In genomic region chr3:135513106-135514063, GRCh38 we compare ENCODE assay signal across 11 cellular contexts.
DNase-seq lines count a peak whose midpoint lies in the region; ATAC-seq and TF ChIP-seq lines count a peak whose summit lies in the region.
"Had no signal": no experiment of that assay in that cellular context is flagged by ENCODE, and none has a peak within 500 bp of the region (broad histone marks: within the 10 kb centered on the region; RNA-seq: fewer than 3 reads in every experiment).

No MANE protein-coding gene starts in this region.

- no peaks in the 10 kb centered on the region for H3K79me2 ChIP-seq in KMS-11 (ENCODE audit: insufficient read depth, low read depth)

- peaks cover 18% of the 10 kb centered on the region; the same call in 1 of the 2 replicates for H3K4me1 Mint-ChIP-seq in WTC11
- no peaks in the 10 kb centered on the region for H3K4me1 Mint-ChIP-seq in activated T-helper 2 cell treated with anti-CD3 and anti-CD28 coated beads, Interferon-gamma antibody, Interleukin-2, Interleukin-4, amounts not matched to agents 10 μg/mL and 5 μg/mL and 100 μg/mL, durations not matched to agents 14 hours and 24 hours and 36 hours (ENCODE audit: low read depth)
- H3K4me1 Mint-ChIP-seq: activated naive CD8-positive, alpha-beta T cell treated with anti-CD3 and anti-CD28 coated beads, Interleukin-2, amount 10 ng/mL, durations not matched to agents 7 days and 5 days had no signal

- no peaks in the 10 kb centered on the region; the same call in 1 of the 2 replicates for H3K27me3 Mint-ChIP-seq in WTC11 (ENCODE audit: low read depth)
- no peaks in the 10 kb centered on the region for H3K27me3 Mint-ChIP-seq in activated T-helper 2 cell treated with anti-CD3 and anti-CD28 coated beads, Interferon-gamma antibody, Interleukin-2, Interleukin-4, amounts not matched to agents 10 μg/mL and 5 μg/mL and 100 μg/mL, durations not matched to agents 14 hours and 24 hours and 36 hours (ENCODE audit: low read depth)

- no peak overlapping the region; the same call in 1 of the 2 replicates for H3K9ac ChIP-seq in KMS-11

- H3K36me3 Mint-ChIP-seq in WTC11: peaks cover 5% of the 10 kb centered on the region
- no peaks in the 10 kb centered on the region for H3K36me3 Mint-ChIP-seq in activated T-helper 2 cell treated with anti-CD3 and anti-CD28 coated beads, Interferon-gamma antibody, Interleukin-2, Interleukin-4, amounts not matched to agents 10 μg/mL and 5 μg/mL and 100 μg/mL, durations not matched to agents 14 hours and 24 hours and 36 hours (ENCODE audit: low read depth)
- H3K36me3 Mint-ChIP-seq: activated naive CD8-positive, alpha-beta T cell treated with anti-CD3 and anti-CD28 coated beads, Interleukin-2, amount 10 ng/mL, durations not matched to agents 7 days and 5 days had no signal

- no peaks in the 10 kb centered on the region for H3K36me3 ChIP-seq in KMS-11 (ENCODE audit: insufficient read depth)
- H3K36me3 ChIP-seq: neutrophil had no signal

- no peak overlapping the region for H3K4me3 ChIP-seq in KMS-11 (IDR thresholded peaks at IDR 0.05; ENCODE audit: insufficient read depth, low read depth, low read length)

- no peak overlapping the region for H3K27ac Mint-ChIP-seq in WTC11
- no peak overlapping the region for H3K27ac Mint-ChIP-seq in activated T-helper 2 cell treated with anti-CD3 and anti-CD28 coated beads, Interferon-gamma antibody, Interleukin-2, Interleukin-4, amounts not matched to agents 10 μg/mL and 5 μg/mL and 100 μg/mL, durations not matched to agents 14 hours and 24 hours and 36 hours
- H3K27ac Mint-ChIP-seq: activated naive CD8-positive, alpha-beta T cell treated with anti-CD3 and anti-CD28 coated beads, Interleukin-2, amount 10 ng/mL, durations not matched to agents 7 days and 5 days had no signal

- H2AFZ ChIP-seq in KMS-11 (ENCODE audit: low read depth): peak overlapping the region; percentile 55

- peaks cover 10% of the 10 kb centered on the region for H3K4me1 ChIP-seq in KMS-11 (ENCODE audit: low read depth, poor library complexity, severe bottlenecking)

- H3K27ac ChIP-seq in KMS-11: peak overlapping the region; percentile 45; the same call in 1 of the 2 replicates
- H3K27ac ChIP-seq: neutrophil had no signal

- peaks cover 21% of the 10 kb centered on the region for H3K9me3 Mint-ChIP-seq in WTC11
- H3K9me3 Mint-ChIP-seq in activated T-helper 2 cell treated with anti-CD3 and anti-CD28 coated beads, Interferon-gamma antibody, Interleukin-2, Interleukin-4, amounts not matched to agents 10 μg/mL and 5 μg/mL and 100 μg/mL, durations not matched to agents 14 hours and 24 hours and 36 hours: peaks cover 11% of the 10 kb centered on the region
- H3K9me3 Mint-ChIP-seq: activated naive CD8-positive, alpha-beta T cell treated with anti-CD3 and anti-CD28 coated beads, Interleukin-2, amount 10 ng/mL, durations not matched to agents 7 days and 5 days had no signal

- POLR2A ChIA-PET in WTC11 (lab: Charles Lee): no interaction called here

- ATAC-seq in WTC11 (no peak), GM19452 (IDR thresholded peaks at IDR 0.05; ENCODE audit: unreplicated experiment) (no peak)

- DNase-seq in EL (peak; percentile 73), WTC11 (ENCODE audit: low spot score) (no peak), kidney tubule cell (ENCODE audit: low spot score) (peak; percentile 77), NCI-H1092 (lab: John Stamatoyannopoulos, UW) (no peak), NCI-H524 (lab: John Stamatoyannopoulos, UW) (no peak)
- DNase-seq in activated T-helper 2 cell treated with anti-CD3 and anti-CD28 coated beads, Interferon-gamma antibody, Interleukin-2, Interleukin-4, amounts not matched to agents 10 μg/mL and 5 μg/mL and 100 μg/mL, durations not matched to agents 14 hours and 24 hours and 36 hours (ENCODE audit: low spot score): no peak
- DNase-seq: activated naive CD8-positive, alpha-beta T cell treated with anti-CD3 and anti-CD28 coated beads, Interleukin-2, amount 10 ng/mL, durations not matched to agents 7 days and 5 days; hippocampal formation had no signal

- intact Hi-C loops in activated T-helper 2 cell treated with anti-CD3 and anti-CD28 coated beads, Interferon-gamma antibody, Interleukin-2, Interleukin-4, amounts not matched to agents 10 μg/mL and 5 μg/mL and 100 μg/mL, durations not matched to agents 14 hours and 24 hours and 36 hours (cut with micrococcal nuclease): no loop called here

- no peak overlapping the region; the same call in 1 of the 2 replicates for H3K4me2 ChIP-seq in KMS-11

- H3K27me3 ChIP-seq in KMS-11 (ENCODE audit: insufficient read depth, low read depth): no peaks in the 10 kb centered on the region

- CTCF ChIA-PET in WTC11 (lab: Charles Lee): interaction anchor here (0.5 to 1.6 kb wide), 3 partner anchors 9 to 717 kb away, joined by 3 to 6 read pairs (median 3); no protein-coding TSS in a partner anchor

- no peak overlapping the region for H3K4me3 Mint-ChIP-seq in WTC11
- H3K4me3 Mint-ChIP-seq in activated T-helper 2 cell treated with anti-CD3 and anti-CD28 coated beads, Interferon-gamma antibody, Interleukin-2, Interleukin-4, amounts not matched to agents 10 μg/mL and 5 μg/mL and 100 μg/mL, durations not matched to agents 14 hours and 24 hours and 36 hours (ENCODE audit: low read depth): no peak overlapping the region
- H3K4me3 Mint-ChIP-seq: activated naive CD8-positive, alpha-beta T cell treated with anti-CD3 and anti-CD28 coated beads, Interleukin-2, amount 10 ng/mL, durations not matched to agents 7 days and 5 days had no signal

- TF ChIP-seq CTCF in KMS-11 (conservative IDR thresholded peaks at IDR 0.05; ENCODE audit: low read depth, low read length): no peak
- TF ChIP-seq CTCF in WTC11 (IDR thresholded peaks at IDR 0.05): no peak

- no peaks in the 10 kb centered on the region for H4K20me1 ChIP-seq in KMS-11 (ENCODE audit: insufficient read depth)

TF ChIP-seq in WTC11, 78 proteins besides CTCF, POLR2A, EP300 and RAD21:
- peak; percentile 53; the same call in 1 of the 2 replicates for TF ChIP-seq NFE2L1 (CRISPR knock-in tag; IDR thresholded peaks at IDR 0.05)
- no peak for TF ChIP-seq ERG (CRISPR knock-in tag; IDR thresholded peaks at IDR 0.05)

Comparison
In these comparisons a context has a peak if more than half of its experiments do, and no peak if none do; other contexts are left out.
1. DNase-seq: peak in EL (single experiment) and kidney tubule cell (single experiment); none in WTC11 (single experiment), NCI-H1092 (single experiment), NCI-H524 (0 of 2) and activated T-helper 2 cell treated with anti-CD3 and anti-CD28 coated beads, Interferon-gamma antibody, Interleukin-2, Interleukin-4, amounts not matched to agents 10 μg/mL and 5 μg/mL and 100 μg/mL, durations not matched to agents 14 hours and 24 hours and 36 hours (single experiment).